ENCODE assay signal across 18 cellular contexts in the genomic region with DNA sequence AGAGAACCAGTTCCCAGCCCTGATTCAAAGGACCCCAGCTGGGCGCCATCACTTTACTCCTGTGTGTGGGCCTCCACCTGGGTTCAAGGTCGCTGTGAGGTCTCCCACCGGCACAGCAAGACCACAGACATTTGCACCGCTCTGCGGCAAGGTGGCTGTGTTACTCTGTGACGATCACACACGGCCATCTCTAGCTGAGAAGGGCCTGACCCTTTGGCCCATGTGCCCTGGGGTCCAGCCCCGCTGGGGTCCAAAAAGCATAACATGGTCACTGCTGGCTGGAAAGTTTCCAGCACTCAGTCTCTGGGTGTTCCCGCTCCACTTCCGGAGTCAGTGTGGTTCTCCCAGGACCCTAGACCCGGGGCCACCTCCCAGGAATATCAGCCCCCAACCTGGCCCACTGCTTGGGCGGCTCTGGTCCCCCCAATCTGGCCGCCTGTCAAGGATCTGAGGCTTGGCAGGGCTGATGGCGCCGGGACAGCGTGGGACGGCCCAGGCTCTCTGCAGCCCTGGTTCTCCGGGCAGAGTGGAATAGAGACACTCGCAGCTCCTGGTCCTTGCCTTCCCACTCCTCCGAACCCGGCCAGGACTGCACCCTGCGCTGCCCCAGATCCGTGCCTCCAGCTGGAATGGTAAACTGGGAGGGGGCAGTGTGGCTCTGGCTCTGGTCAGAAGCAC. TPM values are rescaled to one million over a fixed set of nuclear protein-coding genes. Genes with fewer than 3 reads are reported as not detected.
"Had no signal": no experiment of that assay in that cellular context is flagged by ENCODE, and none has a peak within 500 bp of the region (broad histone marks: within the 10 kb centered on the region; RNA-seq: fewer than 3 reads in every experiment).

No MANE protein-coding gene starts in this region.

- H3K4me3 Mint-ChIP-seq: activated CD4-positive, alpha-beta memory T cell treated with anti-CD3 and anti-CD28 coated beads, Interleukin-2, amount 10 ng/mL, durations not matched to agents 7 days and 5 days; activated T-cell treated with anti-CD3 and anti-CD28 coated beads, Interleukin-2, amount 50 U/mL, for 72 hours; stimulated activated naive CD8-positive, alpha-beta T cell treated with anti-CD3 and anti-CD28 coated beads, Interleukin-15, amount 100 ng/mL, for 72 hours had no signal

- H3K27ac Mint-ChIP-seq: activated CD4-positive, alpha-beta memory T cell treated with anti-CD3 and anti-CD28 coated beads, Interleukin-2, amount 10 ng/mL, durations not matched to agents 7 days and 5 days; activated T-cell treated with anti-CD3 and anti-CD28 coated beads, Interleukin-2, amount 50 U/mL, for 72 hours; stimulated activated naive CD8-positive, alpha-beta T cell treated with anti-CD3 and anti-CD28 coated beads, Interleukin-15, amount 100 ng/mL, for 72 hours had no signal

- H3K36me3 Mint-ChIP-seq: naive B cell had no signal

- ATAC-seq: activated T-cell treated with anti-CD3 and anti-CD28 coated beads, Interleukin-2, amount 50 U/mL, for 72 hours; gastroesophageal sphincter; stimulated activated naive CD8-positive, alpha-beta T cell treated with anti-CD3 and anti-CD28 coated beads, Interleukin-15, amount 100 ng/mL, for 72 hours had no signal

- H3K9me3 Mint-ChIP-seq: activated CD4-positive, alpha-beta memory T cell treated with anti-CD3 and anti-CD28 coated beads, Interleukin-2, amount 10 ng/mL, durations not matched to agents 7 days and 5 days; activated T-cell treated with anti-CD3 and anti-CD28 coated beads, Interleukin-2, amount 50 U/mL, for 72 hours; stimulated activated naive CD8-positive, alpha-beta T cell treated with anti-CD3 and anti-CD28 coated beads, Interleukin-15, amount 100 ng/mL, for 72 hours had no signal

- DNase-seq: activated CD4-positive, alpha-beta memory T cell treated with anti-CD3 and anti-CD28 coated beads, Interleukin-2, amount 10 ng/mL, durations not matched to agents 7 days and 5 days; activated CD4-positive, alpha-beta T cell treated with anti-CD3 and anti-CD28 coated beads for 1 hour; activated gamma-delta T cell treated with Interleukin-2 at 50 U/mL for 16 hours; activated T-cell treated with anti-CD3 and anti-CD28 coated beads, Interleukin-2, amount 50 U/mL, for 72 hours; caudate nucleus; cortex of kidney; effector CD8-positive, alpha-beta T cell; hippocampal formation; lower lobe of right lung; naive B cell; nucleus accumbens; stimulated activated CD4-positive, alpha-beta T cell treated with anti-CD3 and anti-CD28 coated beads, Interleukin-15, amount 100 ng/mL, for 24 hours; stimulated activated CD4-positive, alpha-beta T cell treated with anti-CD3 and anti-CD28 coated beads, Interleukin-4, amount 100 ng/mL, for 24 hours; stimulated activated naive CD8-positive, alpha-beta T cell treated with anti-CD3 and anti-CD28 coated beads, Interleukin-15, amount 100 ng/mL, for 72 hours; testis had no signal

- H3K27ac ChIP-seq: gastroesophageal sphincter, lower lobe of right lung, testis had no signal

- H3K27me3 ChIP-seq: testis had no signal

- H3K36me3 ChIP-seq: gastroesophageal sphincter, lower lobe of right lung had no signal

- H3K9me3 ChIP-seq: gastroesophageal sphincter, lower lobe of right lung, testis had no signal

RNA-seq across cellular contexts. Expression of a gene that starts 3.9 kb away (rescaled TPM):
- total RNA-seq: activated CD4-positive, alpha-beta memory T cell treated with anti-CD3 and anti-CD28 coated beads, Interleukin-2, amount 10 ng/mL, durations not matched to agents 7 days and 5 days; activated T-cell treated with anti-CD3 and anti-CD28 coated beads, Interleukin-2, amount 50 U/mL, for 72 hours; pulmonary artery endothelial cell; urinary bladder had no signal
